Comparison of ENCODE assay signal across 8 cellular contexts in genomic region chr1:151693057-151693651, GRCh38. TPM values are rescaled to one million over a fixed set of nuclear protein-coding genes. Genes with fewer than 3 reads are reported as not detected.
DNase-seq lines count a peak whose midpoint lies in the region; ATAC-seq and TF ChIP-seq lines count a peak whose summit lies in the region.

No MANE protein-coding gene starts in this region.

- H3K79me2 ChIP-seq in neural cell (replicated peaks; ENCODE audit: insufficient read depth, low read length), result no peaks in the 10 kb centered on the region

- TF ChIP-seq CTCF in choroid plexus epithelial cell (conservative IDR thresholded peaks at IDR 0.05; ENCODE audit: low read depth, low read length) (peak; percentile 84), neural cell (IDR thresholded peaks at IDR 0.05; ENCODE audit: poor library complexity, severe bottlenecking) (peak; percentile 84), coronary artery (IDR thresholded peaks at IDR 0.05) (no peak)

- H3K9ac ChIP-seq in neural cell (ENCODE audit: low read length), result no peak overlapping the region

- H3K27me3 ChIP-seq in neural cell (ENCODE audit: insufficient read depth, low read depth, low read length), result no peaks in the 10 kb centered on the region

- H3K36me3 ChIP-seq in neural cell (ENCODE audit: insufficient read depth, low read length), result no peaks in the 10 kb centered on the region

- no peak overlapping the region for H3K4me3 ChIP-seq in choroid plexus epithelial cell (ENCODE audit: low read depth, low read length)
- H3K4me3 ChIP-seq in neural cell (ENCODE audit: low read length), result no peak overlapping the region
- H3K4me3 ChIP-seq in coronary artery, result no peak overlapping the region

- no peak overlapping the region for H2AFZ ChIP-seq in neural cell (ENCODE audit: low read depth, low read length)

- ATAC-seq in Right ventricle myocardium superior (ENCODE audit: poor library complexity), result peak; percentile 57
- no peak for ATAC-seq in HG03565 (IDR thresholded peaks at IDR 0.05; ENCODE audit: unreplicated experiment)

- H3K9me2 ChIP-seq in neural cell (ENCODE audit: insufficient read depth, low read length), result no peaks in the 10 kb centered on the region

- no peak overlapping the region for H3K4me2 ChIP-seq in neural cell (ENCODE audit: low read length)

- H3K9me3 ChIP-seq in neural cell (ENCODE audit: low read length), result no peaks in the 10 kb centered on the region

- H3K27ac ChIP-seq in neural cell (ENCODE audit: low read length) (no peak overlapping the region), coronary artery (no peak overlapping the region)

- TF ChIP-seq EP300 in neural cell (conservative IDR thresholded peaks at IDR 0.05; ENCODE audit: poor library complexity, severe bottlenecking), result no peak

- TF ChIP-seq RAD21 in neural cell (conservative IDR thresholded peaks at IDR 0.05), result peak; percentile 88

- DNase-seq in Right ventricle myocardium superior (no peak), cardiac septum (ENCODE audit: low spot score) (no peak), NCI-H446 treated with DMSO at 0.1 percent for 48 hours (lab: John Stamatoyannopoulos, UW) (peak; percentile 21), choroid plexus epithelial cell (ENCODE audit: low read depth) (peak; percentile 72), coronary artery (ENCODE audit: low spot score) (no peak)
- DNase-seq in activated CD4-positive, CD25-positive, alpha-beta regulatory T cell (lab: John Stamatoyannopoulos, UW), result no peak

- no peaks in the 10 kb centered on the region for H4K20me1 ChIP-seq in neural cell (ENCODE audit: insufficient read depth)

- H3F3A ChIP-seq in neural cell (ENCODE audit: insufficient read depth, low read length, poor library complexity, severe bottlenecking), result no peaks in the 10 kb centered on the region

- intact Hi-C loops in Right ventricle myocardium superior (cut with DNase I), result loop anchor here (5.0 kb wide), 1 partner anchor 44 kb away; no protein-coding TSS in a partner anchor
- intact Hi-C loops in cardiac septum (cut with DNase I), result loop anchor here (1.0 kb wide), 1 partner anchor 42 kb away; no protein-coding TSS in a partner anchor

TF ChIP-seq in neural cell, 6 proteins besides CTCF, POLR2A, EP300 and RAD21:
- peak; percentile 90 for TF ChIP-seq SMC3 (conservative IDR thresholded peaks at IDR 0.05; ENCODE audit: poor library complexity)
- TF ChIP-seq POLR2AphosphoS5 (IDR thresholded peaks at IDR 0.05), result no peak
- no peak for TF ChIP-seq MXI1 (conservative IDR thresholded peaks at IDR 0.05; ENCODE audit: poor library complexity, severe bottlenecking)
- no peak for TF ChIP-seq TAF1 (IDR thresholded peaks at IDR 0.05; ENCODE audit: low read depth)
- no peak for TF ChIP-seq REST (IDR thresholded peaks at IDR 0.05; ENCODE audit: borderline replicate concordance)
- no peak for TF ChIP-seq EZH2 (IDR thresholded peaks at IDR 0.05; ENCODE audit: borderline replicate concordance, insufficient read depth, low read length, poor library complexity, severe bottlenecking)

RNA-seq across cellular contexts. Expression of gene CELF3, which starts 23.4 kb away (rescaled TPM):
- total RNA-seq in Right ventricle myocardium superior (not detected), cardiac septum (not detected)
- 89.0 and 137 TPM in 2 replicates for polyA plus RNA-seq in neural cell
- polyA minus RNA-seq in neural cell, result 117 and 129 TPM in 2 replicates

RNA-seq across cellular contexts. Expression of gene RIIAD1, which starts 28.2 kb away (rescaled TPM):
- 8.3 TPM for total RNA-seq in Right ventricle myocardium superior
- 4.3 TPM for total RNA-seq in cardiac septum
- polyA plus RNA-seq in neural cell, result 23.5 and 23.6 TPM in 2 replicates
- 10.8 and 18.3 TPM in 2 replicates for polyA minus RNA-seq in neural cell

Comparison
In these comparisons a context has a peak if more than half of its experiments do, and no peak if none do; other contexts are left out.
1. DNase-seq: peak in NCI-H446 treated with DMSO at 0.1 percent for 48 hours (single experiment) and choroid plexus epithelial cell (single experiment); none in Right ventricle myocardium superior (single experiment), cardiac septum (single experiment), coronary artery (single experiment) and activated CD4-positive, CD25-positive, alpha-beta regulatory T cell (0 of 4).